Comparison of ENCODE assay signal across 1 cellular context in the genomic region with DNA sequence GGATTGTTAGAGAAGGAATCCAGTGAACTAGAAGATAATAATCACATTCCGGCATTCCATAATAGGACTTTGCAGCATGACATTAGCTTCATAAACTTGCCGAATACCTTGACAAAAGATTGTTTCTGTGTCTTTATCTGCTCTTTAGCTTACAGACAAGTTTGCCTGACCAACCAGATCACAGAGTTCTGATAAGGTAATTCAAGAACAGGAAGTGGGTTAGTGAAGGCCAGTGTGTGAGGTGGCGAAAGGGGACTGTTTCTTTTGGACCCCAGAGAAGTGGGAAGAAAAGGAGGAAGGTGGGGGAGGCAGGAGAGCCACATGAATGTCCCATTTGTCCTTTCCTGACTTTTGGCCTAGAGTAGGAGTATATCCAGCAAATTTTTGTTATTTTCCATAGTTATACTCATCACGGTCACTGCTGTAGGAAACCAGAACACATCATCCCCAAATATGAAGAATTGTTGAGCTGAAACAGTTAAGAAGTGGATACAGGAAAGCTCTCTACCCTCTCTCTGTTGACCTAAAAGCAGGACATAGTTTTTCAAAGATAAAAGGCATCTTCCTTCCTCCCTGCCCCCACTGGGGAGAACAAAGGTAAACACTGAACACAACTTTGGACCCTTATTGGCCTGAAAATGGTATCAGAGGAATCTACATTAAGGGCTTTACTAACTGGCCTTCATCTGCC.
A peak's percentile ranks its signal among the peaks of the same experiment; 100 is the strongest.
TF ChIP-seq lines count a peak whose summit lies in the region.

No MANE protein-coding gene starts in this region.

TF ChIP-seq in HepG2, 621 proteins besides CTCF, POLR2A, EP300 and RAD21 (continued from another document and continues in another):
- TF ChIP-seq ZNF816 (CRISPR knock-in tag; IDR thresholded peaks at IDR 0.05; ENCODE audit: borderline replicate concordance) (peak; percentile 88; the same call in 1 of the 2 replicates), ZFP36L1 (CRISPR knock-in tag; IDR thresholded peaks at IDR 0.05) (peak; percentile 71; the same call in 1 of the 2 replicates), ZKSCAN1 (IDR thresholded peaks at IDR 0.05; ENCODE audit: low read length) (no peak), ZFP1 (CRISPR knock-in tag; IDR thresholded peaks at IDR 0.05) (peak; percentile 93), HMG20B (CRISPR knock-in tag; conservative IDR thresholded peaks at IDR 0.05) (peak; percentile 79), SP140L (CRISPR knock-in tag; IDR thresholded peaks at IDR 0.05; ENCODE audit: borderline replicate concordance) (peak; percentile 84; the same call in 1 of the 2 replicates), ZSCAN22 (CRISPR knock-in tag; IDR thresholded peaks at IDR 0.05) (no peak), ZNF562 (CRISPR knock-in tag; IDR thresholded peaks at IDR 0.05; ENCODE audit: borderline replicate concordance) (no peak), ZNF556 (CRISPR knock-in tag; IDR thresholded peaks at IDR 0.05; ENCODE audit: borderline replicate concordance) (peak; percentile 91; the same call in 1 of the 2 replicates), FOXM1 (CRISPR knock-in tag; IDR thresholded peaks at IDR 0.05) (no peak), ZFP41 (CRISPR knock-in tag; IDR thresholded peaks at IDR 0.05; ENCODE audit: borderline replicate concordance) (no peak), KDM3A (CRISPR knock-in tag; IDR thresholded peaks at IDR 0.05; ENCODE audit: low read depth) (peak; percentile 77), KAT7 (CRISPR knock-in tag; IDR thresholded peaks at IDR 0.05; ENCODE audit: borderline replicate concordance) (peak; percentile 55; the same call in 1 of the 2 replicates), SRSF9 (IDR thresholded peaks at IDR 0.05; ENCODE audit: borderline replicate concordance, insufficient read depth, low read depth, low read length, poor library complexity, severe bottlenecking) (no peak), ZNF3 (CRISPR knock-in tag; IDR thresholded peaks at IDR 0.05) (no peak), TCF7L2 (IDR thresholded peaks at IDR 0.05; ENCODE audit: low read depth, low read length) (peak; percentile 93), MBD4 (IDR thresholded peaks at IDR 0.05; ENCODE audit: borderline replicate concordance, low read length) (peak; percentile 97), ARHGAP35 (CRISPR knock-in tag; IDR thresholded peaks at IDR 0.05; ENCODE audit: borderline replicate concordance) (0 out of 2 replicates have a peak, but pooled peaks have one; percentile 48), ZNF660 (CRISPR knock-in tag; IDR thresholded peaks at IDR 0.05; ENCODE audit: borderline replicate concordance, low read depth) (no peak), FOSL2 (CRISPR knock-in tag; IDR thresholded peaks at IDR 0.05) (peak; percentile 74; the same call in 1 of the 2 replicates), DMAP1 (CRISPR knock-in tag; IDR thresholded peaks at IDR 0.05) (peak; percentile 17; the same call in 1 of the 2 replicates), U2AF1 (optimal IDR thresholded peaks at IDR 0.05; ENCODE audit: low read depth, low read length) (no peak), STAT5B (CRISPR knock-in tag; IDR thresholded peaks at IDR 0.05) (peak; percentile 88), HOXD1 (CRISPR knock-in tag; IDR thresholded peaks at IDR 0.05) (peak; percentile 91), FOXC1 (CRISPR knock-in tag; IDR thresholded peaks at IDR 0.05; ENCODE audit: borderline replicate concordance) (0 out of 2 replicates have a peak, but pooled peaks have one; percentile 40), TAF15 (IDR thresholded peaks at IDR 0.05; ENCODE audit: low read depth, low read length, poor library complexity, severe bottlenecking) (no peak), TBL1XR1 (IDR thresholded peaks at IDR 0.05; ENCODE audit: borderline replicate concordance, low read length, partially characterized antibody) (peak; percentile 89), ZNF121 (CRISPR knock-in tag; IDR thresholded peaks at IDR 0.05) (no peak; the same call in 1 of the 2 replicates), PRMT3 (CRISPR knock-in tag; IDR thresholded peaks at IDR 0.05; ENCODE audit: borderline replicate concordance, low read depth) (no peak), SMARCE1 (IDR thresholded peaks at IDR 0.05; ENCODE audit: borderline replicate concordance) (no peak), ZNF451 (CRISPR knock-in tag; IDR thresholded peaks at IDR 0.05) (no peak), ZNF496 (CRISPR knock-in tag; IDR thresholded peaks at IDR 0.05; ENCODE audit: insufficient replicate concordance) (no peak), RFXAP (CRISPR knock-in tag; IDR thresholded peaks at IDR 0.05; ENCODE audit: borderline replicate concordance) (peak; percentile 46; the same call in 1 of the 2 replicates), KLF16 (CRISPR knock-in tag; IDR thresholded peaks at IDR 0.05) (peak in 1 of 2 experiments; percentile 90; a peak in 1 of 4 replicates), TBX3 (IDR thresholded peaks at IDR 0.05; ENCODE audit: borderline replicate concordance) (peak; percentile 73), HCFC1 (IDR thresholded peaks at IDR 0.05; ENCODE audit: low read depth, low read length) (no peak), NR1H2 (CRISPR knock-in tag; IDR thresholded peaks at IDR 0.05; ENCODE audit: borderline replicate concordance, low read depth) (no peak), RELA (CRISPR knock-in tag; IDR thresholded peaks at IDR 0.05) (peak; percentile 90; the same call in 1 of the 2 replicates), RBM39 (IDR thresholded peaks at IDR 0.05; ENCODE audit: low read depth, low read length, poor library complexity, severe bottlenecking) (no peak), HOXA9 (CRISPR knock-in tag; IDR thresholded peaks at IDR 0.05; ENCODE audit: borderline replicate concordance) (no peak), PTBP1 (IDR thresholded peaks at IDR 0.05; ENCODE audit: low read depth, low read length, poor library complexity, severe bottlenecking) (no peak), KLF9 (CRISPR knock-in tag; IDR thresholded peaks at IDR 0.05; ENCODE audit: low read depth) (peak; percentile 88; the same call in 1 of the 2 replicates), TARDBP (CRISPR knock-in tag; IDR thresholded peaks at IDR 0.05) (peak; percentile 99), CBX1 (IDR thresholded peaks at IDR 0.05; ENCODE audit: low read depth) (peak; percentile 67), ATRX (CRISPR knock-in tag; IDR thresholded peaks at IDR 0.05; ENCODE audit: borderline replicate concordance) (no peak), ELF3 (CRISPR knock-in tag; IDR thresholded peaks at IDR 0.05) (peak; percentile 96), THAP11 (CRISPR knock-in tag; IDR thresholded peaks at IDR 0.05) (peak; percentile 79), ZNF180 (CRISPR knock-in tag; IDR thresholded peaks at IDR 0.05; ENCODE audit: borderline replicate concordance, low read depth) (no peak), SETDB1 (CRISPR knock-in tag; IDR thresholded peaks at IDR 0.05; ENCODE audit: borderline replicate concordance) (no peak), ZNF775 (CRISPR knock-in tag; IDR thresholded peaks at IDR 0.05; ENCODE audit: borderline replicate concordance) (peak; percentile 74; the same call in 1 of the 2 replicates), ZNF629 (CRISPR knock-in tag; conservative IDR thresholded peaks at IDR 0.05) (peak; percentile 55; the same call in 1 of the 2 replicates), ARNT (IDR thresholded peaks at IDR 0.05) (no peak), ZSCAN29 (CRISPR knock-in tag; conservative IDR thresholded peaks at IDR 0.05) (peak; percentile 67; the same call in 1 of the 2 replicates)
- TF ChIP-seq, protein P1, sequence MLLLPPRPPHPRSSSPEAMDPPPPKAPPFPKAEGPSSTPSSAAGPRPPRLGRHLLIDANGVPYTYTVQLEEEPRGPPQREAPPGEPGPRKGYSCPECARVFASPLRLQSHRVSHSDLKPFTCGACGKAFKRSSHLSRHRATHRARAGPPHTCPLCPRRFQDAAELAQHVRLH (CRISPR knock-in tag; IDR thresholded peaks at IDR 0.05; ENCODE audit: borderline replicate concordance, low read depth): peak; percentile 91
- TF ChIP-seq, protein P2, sequence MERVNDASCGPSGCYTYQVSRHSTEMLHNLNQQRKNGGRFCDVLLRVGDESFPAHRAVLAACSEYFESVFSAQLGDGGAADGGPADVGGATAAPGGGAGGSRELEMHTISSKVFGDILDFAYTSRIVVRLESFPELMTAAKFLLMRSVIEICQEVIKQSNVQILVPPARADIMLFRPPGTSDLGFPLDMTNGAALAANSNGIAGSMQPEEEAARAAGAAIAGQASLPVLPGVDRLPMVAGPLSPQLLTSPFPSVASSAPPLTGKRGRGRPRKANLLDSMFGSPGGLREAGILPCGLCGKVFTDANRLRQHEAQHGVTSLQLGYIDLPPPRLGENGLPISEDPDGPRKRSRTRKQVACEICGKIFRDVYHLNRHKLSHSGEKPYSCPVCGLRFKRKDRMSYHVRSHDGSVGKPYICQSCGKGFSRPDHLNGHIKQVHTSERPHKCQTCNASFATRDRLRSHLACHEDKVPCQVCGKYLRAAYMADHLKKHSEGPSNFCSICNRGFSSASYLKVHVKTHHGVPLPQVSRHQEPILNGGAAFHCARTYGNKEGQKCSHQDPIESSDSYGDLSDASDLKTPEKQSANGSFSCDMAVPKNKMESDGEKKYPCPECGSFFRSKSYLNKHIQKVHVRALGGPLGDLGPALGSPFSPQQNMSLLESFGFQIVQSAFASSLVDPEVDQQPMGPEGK (CRISPR knock-in tag; IDR thresholded peaks at IDR 0.05): peak; percentile 96
- TF ChIP-seq, protein P3, sequence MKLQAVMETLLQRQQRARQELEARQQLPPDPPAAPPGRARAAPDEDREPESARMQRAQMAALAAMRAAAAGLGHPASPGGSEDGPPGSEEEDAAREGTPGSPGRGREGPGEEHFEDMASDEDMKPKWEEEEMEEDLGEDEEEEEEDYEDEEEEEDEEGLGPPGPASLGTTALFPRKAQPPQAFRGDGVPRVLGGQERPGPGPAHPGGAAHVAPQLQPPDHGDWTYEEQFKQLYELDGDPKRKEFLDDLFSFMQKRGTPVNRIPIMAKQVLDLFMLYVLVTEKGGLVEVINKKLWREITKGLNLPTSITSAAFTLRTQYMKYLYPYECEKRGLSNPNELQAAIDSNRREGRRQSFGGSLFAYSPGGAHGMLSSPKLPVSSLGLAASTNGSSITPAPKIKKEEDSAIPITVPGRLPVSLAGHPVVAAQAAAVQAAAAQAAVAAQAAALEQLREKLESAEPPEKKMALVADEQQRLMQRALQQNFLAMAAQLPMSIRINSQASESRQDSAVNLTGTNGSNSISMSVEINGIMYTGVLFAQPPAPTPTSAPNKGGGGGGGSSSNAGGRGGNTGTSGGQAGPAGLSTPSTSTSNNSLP (IDR thresholded peaks at IDR 0.05; ENCODE audit: low read depth, low read length): peak; percentile 90
- TF ChIP-seq, protein P4, sequence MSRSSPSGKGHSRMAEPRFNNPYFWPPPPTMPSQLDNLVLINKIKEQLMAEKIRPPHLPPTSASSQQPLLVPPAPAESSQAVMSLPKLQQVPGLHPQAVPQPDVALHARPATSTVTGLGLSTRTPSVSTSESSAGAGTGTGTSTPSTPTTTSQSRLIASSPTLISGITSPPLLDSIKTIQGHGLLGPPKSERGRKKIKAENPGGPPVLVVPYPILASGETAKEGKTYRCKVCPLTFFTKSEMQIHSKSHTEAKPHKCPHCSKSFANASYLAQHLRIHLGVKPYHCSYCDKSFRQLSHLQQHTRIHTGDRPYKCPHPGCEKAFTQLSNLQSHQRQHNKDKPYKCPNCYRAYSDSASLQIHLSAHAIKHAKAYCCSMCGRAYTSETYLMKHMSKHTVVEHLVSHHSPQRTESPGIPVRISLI (CRISPR knock-in tag; IDR thresholded peaks at IDR 0.05; ENCODE audit: borderline replicate concordance): peak; percentile 82; the same call in 1 of the 2 replicates
- TF ChIP-seq, protein P5, sequence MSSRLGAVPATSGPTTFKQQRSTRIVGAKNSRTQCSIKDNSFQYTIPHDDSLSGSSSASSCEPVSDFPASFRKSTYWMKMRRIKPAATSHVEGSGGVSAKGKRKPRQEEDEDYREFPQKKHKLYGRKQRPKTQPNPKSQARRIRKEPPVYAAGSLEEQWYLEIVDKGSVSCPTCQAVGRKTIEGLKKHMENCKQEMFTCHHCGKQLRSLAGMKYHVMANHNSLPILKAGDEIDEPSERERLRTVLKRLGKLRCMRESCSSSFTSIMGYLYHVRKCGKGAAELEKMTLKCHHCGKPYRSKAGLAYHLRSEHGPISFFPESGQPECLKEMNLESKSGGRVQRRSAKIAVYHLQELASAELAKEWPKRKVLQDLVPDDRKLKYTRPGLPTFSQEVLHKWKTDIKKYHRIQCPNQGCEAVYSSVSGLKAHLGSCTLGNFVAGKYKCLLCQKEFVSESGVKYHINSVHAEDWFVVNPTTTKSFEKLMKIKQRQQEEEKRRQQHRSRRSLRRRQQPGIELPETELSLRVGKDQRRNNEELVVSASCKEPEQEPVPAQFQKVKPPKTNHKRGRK (CRISPR knock-in tag; IDR thresholded peaks at IDR 0.05): no peak
- TF ChIP-seq, protein P6, sequence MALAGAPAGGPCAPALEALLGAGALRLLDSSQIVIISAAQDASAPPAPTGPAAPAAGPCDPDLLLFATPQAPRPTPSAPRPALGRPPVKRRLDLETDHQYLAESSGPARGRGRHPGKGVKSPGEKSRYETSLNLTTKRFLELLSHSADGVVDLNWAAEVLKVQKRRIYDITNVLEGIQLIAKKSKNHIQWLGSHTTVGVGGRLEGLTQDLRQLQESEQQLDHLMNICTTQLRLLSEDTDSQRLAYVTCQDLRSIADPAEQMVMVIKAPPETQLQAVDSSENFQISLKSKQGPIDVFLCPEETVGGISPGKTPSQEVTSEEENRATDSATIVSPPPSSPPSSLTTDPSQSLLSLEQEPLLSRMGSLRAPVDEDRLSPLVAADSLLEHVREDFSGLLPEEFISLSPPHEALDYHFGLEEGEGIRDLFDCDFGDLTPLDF (CRISPR knock-in tag; IDR thresholded peaks at IDR 0.05): no peak
- TF ChIP-seq, protein P7, sequence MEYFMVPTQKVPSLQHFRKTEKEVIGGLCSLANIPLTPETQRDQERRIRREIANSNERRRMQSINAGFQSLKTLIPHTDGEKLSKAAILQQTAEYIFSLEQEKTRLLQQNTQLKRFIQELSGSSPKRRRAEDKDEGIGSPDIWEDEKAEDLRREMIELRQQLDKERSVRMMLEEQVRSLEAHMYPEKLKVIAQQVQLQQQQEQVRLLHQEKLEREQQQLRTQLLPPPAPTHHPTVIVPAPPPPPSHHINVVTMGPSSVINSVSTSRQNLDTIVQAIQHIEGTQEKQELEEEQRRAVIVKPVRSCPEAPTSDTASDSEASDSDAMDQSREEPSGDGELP (IDR thresholded peaks at IDR 0.05; ENCODE audit: borderline replicate concordance, low read depth): peak; percentile 66
- TF ChIP-seq, protein P8, sequence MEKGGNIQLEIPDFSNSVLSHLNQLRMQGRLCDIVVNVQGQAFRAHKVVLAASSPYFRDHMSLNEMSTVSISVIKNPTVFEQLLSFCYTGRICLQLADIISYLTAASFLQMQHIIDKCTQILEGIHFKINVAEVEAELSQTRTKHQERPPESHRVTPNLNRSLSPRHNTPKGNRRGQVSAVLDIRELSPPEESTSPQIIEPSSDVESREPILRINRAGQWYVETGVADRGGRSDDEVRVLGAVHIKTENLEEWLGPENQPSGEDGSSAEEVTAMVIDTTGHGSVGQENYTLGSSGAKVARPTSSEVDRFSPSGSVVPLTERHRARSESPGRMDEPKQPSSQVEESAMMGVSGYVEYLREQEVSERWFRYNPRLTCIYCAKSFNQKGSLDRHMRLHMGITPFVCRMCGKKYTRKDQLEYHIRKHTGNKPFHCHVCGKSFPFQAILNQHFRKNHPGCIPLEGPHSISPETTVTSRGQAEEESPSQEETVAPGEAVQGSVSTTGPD (CRISPR knock-in tag; IDR thresholded peaks at IDR 0.05): no peak
